In genomic region chr20:47493954-47494293, GRCh38 we compare ENCODE assay signal across 9 cellular contexts. TPM values are rescaled to one million over a fixed set of nuclear protein-coding genes. Genes with fewer than 3 reads are reported as not detected.
DNase-seq lines count a peak whose midpoint lies in the region; ATAC-seq and TF ChIP-seq lines count a peak whose summit lies in the region.
"Had no signal": no experiment of that assay in that cellular context is flagged by ENCODE, and none has a peak within 500 bp of the region (broad histone marks: within the 10 kb centered on the region; RNA-seq: fewer than 3 reads in every experiment).

No MANE protein-coding gene starts in this region.

- H3K9me2 ChIP-seq in HCT116 (ENCODE audit: insufficient read depth), result no peaks in the 10 kb centered on the region

- POLR2A ChIA-PET in HCT116 (lab: Charles Lee), result interaction anchor here (1.0 to 2.1 kb wide), 2 partner anchors 9 to 220 kb away, joined by 3 to 21 read pairs; partner anchors contain the start of gene NCOA3

- H3K27me3 Mint-ChIP-seq in activated naive CD8-positive, alpha-beta T cell treated with anti-CD3 and anti-CD28 coated beads for 36 hours, result no peaks in the 10 kb centered on the region

- H3K4me2 ChIP-seq in HCT116 (ENCODE audit: low read length), result peak overlapping the region; percentile 69

- peak overlapping the region in 1 of 2 experiments; percentile 34; a peak in 2 of 4 replicates for H3K4me3 ChIP-seq in HCT116 (replicated peaks in 1 of 2; ENCODE audit: low read depth in 1 of 2, low read length in 2 of 2)

- H3K79me2 ChIP-seq in HCT116 (ENCODE audit: insufficient read depth, low read length), result no peaks in the 10 kb centered on the region

- H3K27ac Mint-ChIP-seq in activated naive CD8-positive, alpha-beta T cell treated with anti-CD3 and anti-CD28 coated beads for 36 hours, result peak overlapping the region; percentile 76

- RAD21 ChIA-PET in HCT116 (lab: Charles Lee; ENCODE audit: low non-redundant PET in 1 of 2, low total read pairs in 2 of 2, uncharacterized antibody in 2 of 2, unreplicated experiment in 2 of 2), result interaction anchor here in 1 of 2 experiments (0.9 to 1.6 kb wide), 3 partner anchors 7 to 221 kb away, joined by 3 to 4 read pairs (median 3); no protein-coding TSS in a partner anchor

- no peak overlapping the region for H3K4me3 Mint-ChIP-seq in activated naive CD8-positive, alpha-beta T cell treated with anti-CD3 and anti-CD28 coated beads for 36 hours

- DNase-seq in HCT116 (ENCODE audit: low read depth, low spot score) (no peak), mesenteric fat pad (ENCODE audit: low spot score) (peak; percentile 11), hepatic stellate cell (ENCODE audit: low spot score) (no peak), activated gamma-delta T cell treated with Interleukin-2 at 50 U/mL for 16 hours (no peak)
- DNase-seq in activated naive CD8-positive, alpha-beta T cell treated with anti-CD3 and anti-CD28 coated beads for 36 hours, result no peak

- H2AFZ ChIP-seq in HCT116 (ENCODE audit: low read depth, low read length, poor library complexity, severe bottlenecking), result no peak overlapping the region

- no peaks in the 10 kb centered on the region for H4K20me1 ChIP-seq in HCT116 (ENCODE audit: insufficient read depth)

- H3K27ac ChIP-seq in 22Rv1 (peak overlapping the region; percentile 59), HCT116 (ENCODE audit: low read depth, low read length) (no peak overlapping the region)
- H3K27ac ChIP-seq: WERI-Rb-1 had no signal

- H3K4me1 ChIP-seq in HCT116 (ENCODE audit: control insufficient read depth in 1 of 2, insufficient read depth in 2 of 2, low read length in 2 of 2), result peaks cover 18 to 25% of the 10 kb centered on the region in 2 experiments

- H3K27me3 ChIP-seq in HCT116 (ENCODE audit: insufficient read depth, low read length), result no peaks in the 10 kb centered on the region

- CTCF ChIA-PET in HCT116 (lab: Charles Lee), result no interaction called here

- H3K9me3 ChIP-seq in HCT116 (ENCODE audit: control insufficient read depth in 1 of 2, insufficient read depth in 1 of 2, low read depth in 1 of 2, low read length in 2 of 2), result no peaks in the 10 kb centered on the region

- peak overlapping the region; percentile 31 for H3K9ac ChIP-seq in HCT116 (ENCODE audit: low read length)

- H3K36me3 Mint-ChIP-seq in activated naive CD8-positive, alpha-beta T cell treated with anti-CD3 and anti-CD28 coated beads for 36 hours, result peaks cover 16% of the 10 kb centered on the region

- TF ChIP-seq CTCF in 22Rv1 (IDR thresholded peaks at IDR 0.05) (no peak), HCT116 (IDR thresholded peaks at IDR 0.05 in 2 of 3, conservative IDR thresholded peaks at IDR 0.05 in 1 of 3; ENCODE audit: borderline replicate concordance in 1 of 3, insufficient read depth in 1 of 3, low read depth in 2 of 3, low read length in 2 of 3) (no peak)

- TF ChIP-seq POLR2A in HCT116 (IDR thresholded peaks at IDR 0.05; ENCODE audit: borderline replicate concordance, extremely low read depth, insufficient read depth, insufficient read length), result no peak

- no peaks in the 10 kb centered on the region for H3K36me3 ChIP-seq in HCT116 (ENCODE audit: control insufficient read depth in 1 of 2, insufficient read depth in 2 of 2, low read length in 2 of 2)
- H3K36me3 ChIP-seq: WERI-Rb-1 had no signal

- TF ChIP-seq RAD21 in HCT116 (IDR thresholded peaks at IDR 0.05; ENCODE audit: low read depth), result no peak

- BruUV-seq in HCT116 (replicated peaks; lab: Mats Ljungman, UMichigan), result no TSS peak

- intact Hi-C loops in HCT116 (cut with micrococcal nuclease), result no loop called here

- ATAC-seq in HCT116 (peak; percentile 62), HG02571 (IDR thresholded peaks at IDR 0.05; ENCODE audit: unreplicated experiment) (no peak), GM21717 (IDR thresholded peaks at IDR 0.05; ENCODE audit: unreplicated experiment) (no peak)

- H3K9me3 Mint-ChIP-seq in activated naive CD8-positive, alpha-beta T cell treated with anti-CD3 and anti-CD28 coated beads for 36 hours, result peaks cover 3% of the 10 kb centered on the region

- H3K4me1 Mint-ChIP-seq in activated naive CD8-positive, alpha-beta T cell treated with anti-CD3 and anti-CD28 coated beads for 36 hours, result peaks cover 53% of the 10 kb centered on the region

TF ChIP-seq in HCT116, 20 proteins besides CTCF, POLR2A, EP300 and RAD21:
- no peak for TF ChIP-seq TCF7L2 (IDR thresholded peaks at IDR 0.05; ENCODE audit: borderline replicate concordance, extremely low read depth, insufficient read depth, insufficient read length)
- TF ChIP-seq YY1 (IDR thresholded peaks at IDR 0.05; ENCODE audit: extremely low read depth, insufficient replicate concordance, low read depth, low read length), result no peak
- no peak for TF ChIP-seq EZH2phosphoT487 (IDR thresholded peaks at IDR 0.05; ENCODE audit: borderline replicate concordance)

RNA-seq across cellular contexts. Expression of gene NCOA3, which starts 7.8 kb away (rescaled TPM):
- total RNA-seq in HCT116 (2021; ENCODE audit: unreplicated experiment) (25.9 TPM), mesenteric fat pad (37.0 TPM)
- 10.0 and 11.8 TPM in 2 replicates for polyA plus RNA-seq in HCT116 (2012)
- 10 to 100 TPM; 58.1 to 66.4 TPM for total RNA-seq in activated naive CD8-positive, alpha-beta T cell treated with anti-CD3 and anti-CD28 coated beads for 36 hours
